In genomic region chr16:4814542-4815173, GRCh38 we compare ENCODE assay signal across 23 cellular contexts. TPM values are rescaled to one million over a fixed set of nuclear protein-coding genes. Genes with fewer than 3 reads are reported as not detected.
DNase-seq lines count a peak whose midpoint lies in the region; ATAC-seq and TF ChIP-seq lines count a peak whose summit lies in the region.
"Had no signal": no experiment of that assay in that cellular context is flagged by ENCODE, and none has a peak within 500 bp of the region (broad histone marks: within the 10 kb centered on the region; RNA-seq: fewer than 3 reads in every experiment).

No MANE protein-coding gene starts in this region.

- TF ChIP-seq POLR2A in sigmoid colon (IDR thresholded peaks at IDR 0.05): no peak

- TF ChIP-seq EP300 in sigmoid colon (IDR thresholded peaks at IDR 0.05): no peak

- DNase-seq in GM23338 (ENCODE audit: low spot score) (peak; percentile 48), choroid plexus epithelial cell (ENCODE audit: low read depth) (peak; percentile 20), left ventricle myocardium inferior (no peak), sigmoid colon (no peak), dedifferentiated amniotic fluid mesenchymal stem cell (ENCODE audit: extremely low spot score) (no peak), midbrain (lab: John Stamatoyannopoulos, UW) (no peak), foreskin keratinocyte (no peak)
- DNase-seq: activated CD4-positive, alpha-beta T cell treated with anti-CD3 and anti-CD28 coated beads, Interleukin-2, amount 10 ng/mL, durations not matched to agents 7 days and 5 days; activated naive CD8-positive, alpha-beta T cell treated with anti-CD3 and anti-CD28 coated beads for 36 hours; colonic mucosa; foreskin melanocyte; kidney glomerular epithelial cell; natural killer cell; NCI-H187 treated with DMSO at 0.1 percent for 48 hours; PC-3; SJCRH30; spleen; T-helper 1 cell had no signal

- TF ChIP-seq CTCF in GM23338 (conservative IDR thresholded peaks at IDR 0.05; ENCODE audit: low read depth in 2 of 2): peak; percentile 26 to 37; a peak in 3 of 4 replicates
- peak; percentile 25 for TF ChIP-seq CTCF in choroid plexus epithelial cell (conservative IDR thresholded peaks at IDR 0.05; ENCODE audit: low read depth, low read length)
- TF ChIP-seq CTCF in left ventricle myocardium inferior (IDR thresholded peaks at IDR 0.05; ENCODE audit: borderline replicate concordance): peak; percentile 17
- no peak for TF ChIP-seq CTCF in sigmoid colon (IDR thresholded peaks at IDR 0.05)
- TF ChIP-seq CTCF in foreskin keratinocyte (conservative IDR thresholded peaks at IDR 0.05): no peak

- intact Hi-C loops in left ventricle myocardium inferior (cut with micrococcal nuclease) (no loop called here), sigmoid colon (cut with DNase I) (no loop called here)

- H3K27me3 ChIP-seq in GM23338 (ENCODE audit: insufficient read depth): no peaks in the 10 kb centered on the region
- no peaks in the 10 kb centered on the region for H3K27me3 ChIP-seq in left ventricle myocardium inferior (ENCODE audit: low read depth)
- H3K27me3 ChIP-seq in sigmoid colon: no peaks in the 10 kb centered on the region
- no peaks in the 10 kb centered on the region for H3K27me3 ChIP-seq in foreskin keratinocyte
- H3K27me3 ChIP-seq: colonic mucosa, SJCRH30, spleen had no signal

- H3K27ac Mint-ChIP-seq in GM23338: no peak overlapping the region
- H3K27ac Mint-ChIP-seq: activated CD4-positive, alpha-beta T cell treated with anti-CD3 and anti-CD28 coated beads, Interleukin-2, amount 10 ng/mL, durations not matched to agents 7 days and 5 days; activated naive CD8-positive, alpha-beta T cell treated with anti-CD3 and anti-CD28 coated beads for 36 hours; activated T-helper 17 cell treated with anti-CD3 and anti-CD28 coated beads, Interleukin-2, amount 50 U/mL, for 72 hours; natural killer cell had no signal

- no peak overlapping the region for H3K27ac ChIP-seq in GM23338 (ENCODE audit: low read depth)
- H3K27ac ChIP-seq in left ventricle myocardium inferior (replicated peaks): peak overlapping the region; percentile 93
- H3K27ac ChIP-seq in sigmoid colon: peak overlapping the region; percentile 72 to 84 (median 78)
- no peak overlapping the region for H3K27ac ChIP-seq in foreskin keratinocyte
- H3K27ac ChIP-seq: C4-2B, colonic mucosa, SJCRH30, spleen, VCaP had no signal

- H3K27me3 Mint-ChIP-seq in GM23338 (ENCODE audit: insufficient read depth, low read depth, poor library complexity): peaks cover 8% of the 10 kb centered on the region
- H3K27me3 Mint-ChIP-seq: activated CD4-positive, alpha-beta T cell treated with anti-CD3 and anti-CD28 coated beads, Interleukin-2, amount 10 ng/mL, durations not matched to agents 7 days and 5 days; activated naive CD8-positive, alpha-beta T cell treated with anti-CD3 and anti-CD28 coated beads for 36 hours; activated T-helper 17 cell treated with anti-CD3 and anti-CD28 coated beads, Interleukin-2, amount 50 U/mL, for 72 hours had no signal

- no peak overlapping the region for H3K4me3 Mint-ChIP-seq in GM23338
- H3K4me3 Mint-ChIP-seq: activated CD4-positive, alpha-beta T cell treated with anti-CD3 and anti-CD28 coated beads, Interleukin-2, amount 10 ng/mL, durations not matched to agents 7 days and 5 days; activated naive CD8-positive, alpha-beta T cell treated with anti-CD3 and anti-CD28 coated beads for 36 hours; activated T-helper 17 cell treated with anti-CD3 and anti-CD28 coated beads, Interleukin-2, amount 50 U/mL, for 72 hours; natural killer cell had no signal

- H3K4me1 ChIP-seq in GM23338 (ENCODE audit: insufficient read depth) (no peaks in the 10 kb centered on the region), left ventricle myocardium inferior (peaks cover 35% of the 10 kb centered on the region), sigmoid colon (peaks cover 0 to 21% (median 21%) of the 10 kb centered on the region in 4 donors), foreskin keratinocyte (peaks cover 7% of the 10 kb centered on the region)
- H3K4me1 ChIP-seq: colonic mucosa, SJCRH30, spleen had no signal

- H3K4me3 ChIP-seq in GM23338: no peak overlapping the region
- H3K4me3 ChIP-seq in choroid plexus epithelial cell (ENCODE audit: low read depth, low read length): no peak overlapping the region
- peak overlapping the region; percentile 17 for H3K4me3 ChIP-seq in left ventricle myocardium inferior
- no peak overlapping the region for H3K4me3 ChIP-seq in sigmoid colon
- H3K4me3 ChIP-seq: colonic mucosa, SJCRH30, spleen had no signal

- no peaks in the 10 kb centered on the region; the same call in 1 of the 2 replicates for H4K20me1 ChIP-seq in GM23338 (replicated peaks; ENCODE audit: insufficient read depth)

- 87 to 89% methylated on average over 16 of the region's 16 CpGs for WGBS in sigmoid colon, 2 donors

- H3K79me2 ChIP-seq in GM23338 (replicated peaks; ENCODE audit: insufficient read depth): 0 out of 2 replicates have a peak, but pooled peaks cover 3% of the 10 kb centered on the region

- H3K36me3 ChIP-seq in GM23338 (ENCODE audit: insufficient read depth) (peaks cover 27% of the 10 kb centered on the region), left ventricle myocardium inferior (peaks cover 98% of the 10 kb centered on the region), sigmoid colon (peaks cover 13 to 99% (median 42%) of the 10 kb centered on the region in 4 donors)

- 0 out of 2 replicates have a peak, but pooled peaks cover 8% of the 10 kb centered on the region for H3F3A ChIP-seq in GM23338 (replicated peaks; ENCODE audit: low read depth)

- H3K4me1 Mint-ChIP-seq in GM23338: no peaks in the 10 kb centered on the region
- H3K4me1 Mint-ChIP-seq: activated naive CD8-positive, alpha-beta T cell treated with anti-CD3 and anti-CD28 coated beads for 36 hours; activated T-helper 17 cell treated with anti-CD3 and anti-CD28 coated beads, Interleukin-2, amount 50 U/mL, for 72 hours; natural killer cell had no signal

- H3K9me2 ChIP-seq in GM23338 (ENCODE audit: insufficient read depth): no peaks in the 10 kb centered on the region

- H3K36me3 Mint-ChIP-seq in GM23338 (ENCODE audit: low read depth): peaks cover 82% of the 10 kb centered on the region

- no peaks in the 10 kb centered on the region for H3K9me3 Mint-ChIP-seq in GM23338
- H3K9me3 Mint-ChIP-seq: activated CD4-positive, alpha-beta T cell treated with anti-CD3 and anti-CD28 coated beads, Interleukin-2, amount 10 ng/mL, durations not matched to agents 7 days and 5 days; activated naive CD8-positive, alpha-beta T cell treated with anti-CD3 and anti-CD28 coated beads for 36 hours; activated T-helper 17 cell treated with anti-CD3 and anti-CD28 coated beads, Interleukin-2, amount 50 U/mL, for 72 hours; natural killer cell had no signal

- no peak overlapping the region for H3K4me2 ChIP-seq in GM23338

- H3K9me3 ChIP-seq in left ventricle myocardium inferior (replicated peaks) (no peaks in the 10 kb centered on the region), sigmoid colon (no peaks in the 10 kb centered on the region)
- H3K9me3 ChIP-seq: colonic mucosa, SJCRH30, spleen had no signal

- no peak overlapping the region for H2AFZ ChIP-seq in GM23338

- ATAC-seq in GM23338: peak; percentile 33; the same call in 1 of the 3 replicates
- ATAC-seq in HG02981 (IDR thresholded peaks at IDR 0.05; ENCODE audit: unreplicated experiment): no peak
- no peak for ATAC-seq in foreskin keratinocyte
- ATAC-seq: activated T-helper 17 cell treated with anti-CD3 and anti-CD28 coated beads, Interleukin-2, amount 50 U/mL, for 72 hours; natural killer cell; PC-3 had no signal

TF ChIP-seq in GM23338, 12 proteins besides CTCF, POLR2A, EP300 and RAD21 (continues in another document):
- TF ChIP-seq CREB1 (CRISPR knock-in tag; IDR thresholded peaks at IDR 0.05; ENCODE audit: low read depth): no peak
- no peak for TF ChIP-seq JUNB (IDR thresholded peaks at IDR 0.05; ENCODE audit: unreplicated experiment)
- TF ChIP-seq EZH2 (IDR thresholded peaks at IDR 0.05; ENCODE audit: low read depth, unreplicated experiment): no peak
- no peak for TF ChIP-seq POLR2AphosphoS5 (IDR thresholded peaks at IDR 0.05; ENCODE audit: low read depth)
- TF ChIP-seq STAT1 (IDR thresholded peaks at IDR 0.05; ENCODE audit: unreplicated experiment): no peak

RNA-seq across cellular contexts. Expression of gene ROGDI, which starts 12.2 kb away (rescaled TPM):
- total RNA-seq in GM23338 (2014; rRNA removed; shearing (Covaris generic)): 23.3 and 38.8 TPM in 2 replicates
- 30.3 and 31.9 TPM in 2 replicates for polyA plus RNA-seq in GM23338 (2016; fragmentation: Nextera tagmentation; extraction: Ambion mirVana)
- total RNA-seq in left ventricle myocardium inferior: 97.4 TPM
- total RNA-seq in sigmoid colon: 10 to 100 TPM; 47.9 to 72.8 (median 58.3) TPM
- 10 to 100 TPM; 23.4 to 46.7 (median 25.2) TPM for polyA plus RNA-seq in sigmoid colon
- total RNA-seq in foreskin keratinocyte: 22.5 and 23.6 TPM in 2 replicates
- polyA plus RNA-seq in foreskin keratinocyte: 27.3 and 27.6 TPM in 2 replicates

RNA-seq across cellular contexts. Expression of gene SMIM22, which starts 19.5 kb away (rescaled TPM):
- total RNA-seq in GM23338 (2014; rRNA removed; shearing (Covaris generic)): not detected in 2 replicates
- polyA plus RNA-seq in GM23338 (2016; fragmentation: Nextera tagmentation; extraction: Ambion mirVana): 1.3 and 1.4 TPM in 2 replicates
- total RNA-seq in left ventricle myocardium inferior: not detected
- total RNA-seq in sigmoid colon: not detected
- 1,000 to 10,000 TPM in 2 of 3 donors, 100 to 1,000 TPM in 1; 848 to 2,006 (median 1,963) TPM for polyA plus RNA-seq in sigmoid colon
- total RNA-seq in foreskin keratinocyte: 47.9 and 80.8 TPM in 2 replicates
- polyA plus RNA-seq in foreskin keratinocyte: 77.8 and 118 TPM in 2 replicates
- total RNA-seq: activated CD4-positive, alpha-beta T cell treated with anti-CD3 and anti-CD28 coated beads, Interleukin-2, amount 10 ng/mL, durations not matched to agents 7 days and 5 days; activated naive CD8-positive, alpha-beta T cell treated with anti-CD3 and anti-CD28 coated beads for 36 hours; activated T-helper 17 cell treated with anti-CD3 and anti-CD28 coated beads, Interleukin-2, amount 50 U/mL, for 72 hours; natural killer cell; PC-3; posterior vena cava; SJCRH30; spleen had no signal
- polyA plus RNA-seq: spleen had no signal

RNA-seq across cellular contexts. Expression of gene SEPTIN12, which starts 26.5 kb away (rescaled TPM):
- total RNA-seq in GM23338 (2014; rRNA removed; shearing (Covaris generic)): not detected in 2 replicates
- polyA plus RNA-seq in GM23338 (2016; fragmentation: Nextera tagmentation; extraction: Ambion mirVana) (not detected in 2 replicates), sigmoid colon (1 to 10 TPM in 1 of 3 donors, not detected in 2; 2.5 TPM), foreskin keratinocyte (not detected in 2 replicates)
- total RNA-seq in left ventricle myocardium inferior (not detected), sigmoid colon (not detected), foreskin keratinocyte (not detected in 2 replicates)
- total RNA-seq: activated CD4-positive, alpha-beta T cell treated with anti-CD3 and anti-CD28 coated beads, Interleukin-2, amount 10 ng/mL, durations not matched to agents 7 days and 5 days; activated naive CD8-positive, alpha-beta T cell treated with anti-CD3 and anti-CD28 coated beads for 36 hours; activated T-helper 17 cell treated with anti-CD3 and anti-CD28 coated beads, Interleukin-2, amount 50 U/mL, for 72 hours; colonic mucosa; PC-3; posterior vena cava; SJCRH30; spleen had no signal

RNA-seq across cellular contexts. Expression of gene GLYR1, which starts 32.4 kb away (rescaled TPM):
- 90.5 and 105 TPM in 2 replicates for total RNA-seq in GM23338 (2014; rRNA removed; shearing (Covaris generic))
- polyA plus RNA-seq in GM23338 (2016; fragmentation: Nextera tagmentation; extraction: Ambion mirVana) (55.1 and 59.9 TPM in 2 replicates), sigmoid colon (10 to 100 TPM; 48.0 to 70.5 (median 70.3) TPM), foreskin keratinocyte (22.3 and 29.2 TPM in 2 replicates)
- total RNA-seq in left ventricle myocardium inferior (86.7 TPM), sigmoid colon (10 to 100 TPM; 56.7 to 67.3 (median 59.9) TPM), foreskin keratinocyte (47.7 and 53.0 TPM in 2 replicates)

RNA-seq across cellular contexts. Expression of gene UBN1, which starts 32.6 kb away (rescaled TPM):
- 39.9 and 46.8 TPM in 2 replicates for total RNA-seq in GM23338 (2014; rRNA removed; shearing (Covaris generic))
- polyA plus RNA-seq in GM23338 (2016; fragmentation: Nextera tagmentation; extraction: Ambion mirVana) (18.3 and 18.7 TPM in 2 replicates), sigmoid colon (10 to 100 TPM in 2 of 3 donors, 1 to 10 TPM in 1; 8.4 to 24.1 (median 17.8) TPM), foreskin keratinocyte (8.8 and 10.5 TPM in 2 replicates)
- total RNA-seq in left ventricle myocardium inferior (41.1 TPM), sigmoid colon (10 to 100 TPM; 16.4 to 27.7 (median 17.8) TPM), foreskin keratinocyte (29.8 and 29.9 TPM in 2 replicates)

Comparison
In these comparisons a context has a peak if more than half of its experiments do, and no peak if none do; other contexts are left out.
1. DNase-seq: peak in GM23338 (single experiment) and choroid plexus epithelial cell (single experiment); none in left ventricle myocardium inferior (single experiment), sigmoid colon (single experiment), dedifferentiated amniotic fluid mesenchymal stem cell (single experiment), midbrain (single experiment) and foreskin keratinocyte (0 of 2).
2. H3K27ac ChIP-seq: peak in left ventricle myocardium inferior (single experiment) and sigmoid colon (4 of 4); none in GM23338 (single experiment) and foreskin keratinocyte (single experiment).
3. CTCF ChIP-seq: peak in GM23338 (2 of 2), choroid plexus epithelial cell (single experiment) and left ventricle myocardium inferior (single experiment); none in sigmoid colon (0 of 4) and foreskin keratinocyte (single experiment).
4. RNA of gene SMIM22, which starts 19.5 kb away (total RNA-seq): 47.9 to 80.8 TPM in foreskin keratinocyte; not detected in GM23338, not detected in left ventricle myocardium inferior (single experiment) and not detected in sigmoid colon; every median in the first group is over 10 times any median in the second.